ENCODE assay signal across 8 cellular contexts in the genomic region with DNA sequence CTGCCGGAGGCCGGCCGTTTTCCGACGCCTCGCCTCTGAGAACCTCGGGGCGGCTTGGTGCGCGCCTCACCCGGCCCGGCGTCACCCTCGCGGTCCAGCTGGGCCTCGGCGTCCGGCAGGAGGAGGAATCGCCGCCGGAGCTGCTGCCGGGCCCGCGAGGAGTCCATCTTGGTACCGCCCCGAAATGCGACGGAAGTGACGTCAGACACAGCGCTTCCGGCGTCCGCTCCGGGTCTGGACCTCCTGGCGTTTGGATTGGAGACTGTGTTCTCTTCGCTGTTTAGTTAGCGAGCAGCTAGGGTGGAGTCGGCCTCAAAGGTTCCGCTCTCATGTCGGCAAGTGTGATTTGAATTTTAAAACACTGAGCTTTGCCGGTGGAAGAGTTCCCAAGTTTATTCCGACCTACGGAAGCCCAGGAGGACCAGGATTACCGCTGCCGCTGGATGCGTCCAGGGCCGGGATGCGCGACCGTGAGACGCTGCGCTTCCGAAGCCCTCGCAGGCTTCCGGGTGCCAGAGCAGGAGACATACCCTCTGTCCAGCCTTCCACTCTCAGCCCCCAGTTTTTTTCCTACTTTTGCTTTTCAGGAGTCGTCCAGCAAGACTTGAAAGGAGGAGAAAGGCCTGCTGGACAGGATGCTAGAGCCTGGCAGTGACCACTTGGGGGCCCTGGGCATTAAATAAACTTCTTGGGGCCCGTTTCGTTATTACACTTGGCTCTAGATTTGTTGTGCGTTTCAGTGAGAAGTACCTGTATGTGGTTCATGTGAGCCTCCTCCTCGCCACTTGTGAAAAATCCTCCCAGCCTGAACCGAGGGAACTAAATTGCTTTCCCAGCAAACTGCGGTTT. TPM values are rescaled to one million over a fixed set of nuclear protein-coding genes. Genes with fewer than 3 reads are reported as not detected.
DNase-seq lines count a peak whose midpoint lies in the region; ATAC-seq and TF ChIP-seq lines count a peak whose summit lies in the region.

A gene with protein sequence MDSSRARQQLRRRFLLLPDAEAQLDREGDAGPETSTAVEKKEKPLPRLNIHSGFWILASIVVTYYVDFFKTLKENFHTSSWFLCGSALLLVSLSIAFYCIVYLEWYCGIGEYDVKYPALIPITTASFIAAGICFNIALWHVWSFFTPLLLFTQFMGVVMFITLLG (minus strand): TSS at position 188 of the 849 bp plus-strand sequence. CDS start 21 bp downstream, at position 167.

- ATAC-seq in GM19043 (IDR thresholded peaks at IDR 0.05; ENCODE audit: low read depth, unreplicated experiment) = peak; percentile 94
- peak; percentile 95 for ATAC-seq in HG03378 (IDR thresholded peaks at IDR 0.05; ENCODE audit: unreplicated experiment)
- ATAC-seq in activated CD4-positive, alpha-beta T cell treated with anti-CD3 and anti-CD28 coated beads for 36 hours = peak; percentile 98

- intact Hi-C loops in activated CD4-positive, alpha-beta T cell treated with anti-CD3 and anti-CD28 coated beads for 36 hours (cut with DNase I, micrococcal nuclease) = loop anchor here (1.0 to 5.0 kb wide), 8 partner anchors 42 to 1831 kb away; partner anchors contain the start of genes LYAR (in 2 of the 2), STX18 (in 2 of the 2), ZBTB49 (in 2 of the 2) and CFAP99 (in 1 of the 2)

- peak within 1 kb of the TSS; percentile 94 for H3K4me3 ChIP-seq in choroid plexus epithelial cell (ENCODE audit: low read depth, low read length)

- H3K4me1 Mint-ChIP-seq in activated CD4-positive, alpha-beta T cell treated with anti-CD3 and anti-CD28 coated beads for 36 hours = peaks cover 26% of the 10 kb centered on the region

- POLR2A ChIA-PET in activated CD4-positive, alpha-beta T cell treated with anti-CD3 and anti-CD28 coated beads for 36 hours (lab: Charles Lee) = no interaction called here

- TF ChIP-seq CTCF in choroid plexus epithelial cell (conservative IDR thresholded peaks at IDR 0.05; ENCODE audit: low read depth, low read length) = peak; percentile 43

- no peaks in the 10 kb centered on the region for H3K27me3 Mint-ChIP-seq in activated CD4-positive, alpha-beta T cell treated with anti-CD3 and anti-CD28 coated beads for 36 hours

- DNase-seq in Ammon's horn (ENCODE audit: low spot score) (peak; percentile 96), NCI-H510A treated with DMSO at 0.1 percent for 48 hours (lab: John Stamatoyannopoulos, UW) (peak; percentile 86), choroid plexus epithelial cell (ENCODE audit: low read depth) (peak; percentile 94), kidney glomerular epithelial cell (lab: John Stamatoyannopoulos, UW) (peak; percentile 90)
- DNase-seq in activated CD4-positive, alpha-beta T cell treated with anti-CD3 and anti-CD28 coated beads for 36 hours = peak; percentile 95
- DNase-seq in stimulated activated CD4-positive, alpha-beta T cell treated with anti-CD3 and anti-CD28 coated beads, Interleukin-1b, Interleukin-23, amount 100 ng/mL, for 1 hour (ENCODE audit: low read depth in 2 of 2) = peak; percentile 64 to 87

- H3K9me3 Mint-ChIP-seq in activated CD4-positive, alpha-beta T cell treated with anti-CD3 and anti-CD28 coated beads for 36 hours (ENCODE audit: low read depth) = no peaks in the 10 kb centered on the region

- peak within 1 kb of the TSS; percentile 98 for H3K4me3 Mint-ChIP-seq in activated CD4-positive, alpha-beta T cell treated with anti-CD3 and anti-CD28 coated beads for 36 hours

- CTCF ChIA-PET in activated CD4-positive, alpha-beta T cell treated with anti-CD3 and anti-CD28 coated beads for 36 hours (lab: Charles Lee) = interaction anchor here (1.0 to 3.2 kb wide), 5 partner anchors 12 to 88 kb away, joined by 3 to 14 read pairs (median 5); no protein-coding TSS in a partner anchor

- peaks cover 26% of the 10 kb centered on the region for H3K36me3 Mint-ChIP-seq in activated CD4-positive, alpha-beta T cell treated with anti-CD3 and anti-CD28 coated beads for 36 hours (ENCODE audit: low read depth)

- peak within 1 kb of the TSS; percentile 98 for H3K27ac Mint-ChIP-seq in activated CD4-positive, alpha-beta T cell treated with anti-CD3 and anti-CD28 coated beads for 36 hours

RNA-seq across cellular contexts. Expression of the gene that starts here (rescaled TPM):
- total RNA-seq in activated CD4-positive, alpha-beta T cell treated with anti-CD3 and anti-CD28 coated beads for 36 hours = 10 to 100 TPM; 14.6 to 25.3 TPM

Comparison
In these comparisons a context has a peak if more than half of its experiments do, and no peak if none do; other contexts are left out.
1. Peak in every context shown above with its lines: DNase-seq, ATAC-seq and H3K4me3 ChIP-seq.